ENCODE assay signal across 1 cellular context in the genomic region with DNA sequence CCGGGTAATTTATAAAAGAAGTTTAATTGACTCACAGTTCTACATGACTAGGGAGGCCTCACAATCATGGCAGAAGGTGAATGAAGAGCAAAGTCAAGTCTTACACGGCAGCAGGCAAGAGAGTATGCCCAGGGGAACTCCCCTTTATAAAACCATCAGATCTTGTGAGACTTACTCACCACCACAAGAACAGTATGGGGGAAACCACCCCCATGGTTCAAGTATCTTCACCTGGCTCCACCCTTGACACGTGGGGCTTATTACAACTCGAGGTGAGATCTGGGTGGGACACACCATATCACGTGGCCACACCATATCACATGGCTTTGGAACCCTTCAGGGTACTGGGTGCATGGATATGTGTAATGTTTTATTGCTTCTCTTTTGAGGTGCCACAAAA.
A peak's percentile ranks its signal among the peaks of the same experiment; 100 is the strongest.
TF ChIP-seq lines count a peak whose summit lies in the region.

No MANE protein-coding gene starts in this region.

TF ChIP-seq in K562, 482 proteins besides CTCF, POLR2A, EP300 and RAD21 (continued from another document):
- TF ChIP-seq DLX4 (CRISPR knock-in tag; IDR thresholded peaks at IDR 0.05), result no peak
- no peak for TF ChIP-seq SPI1 (IDR thresholded peaks at IDR 0.05; ENCODE audit: borderline replicate concordance, low read depth, low read length)
- no peak for TF ChIP-seq BRF1 (IDR thresholded peaks at IDR 0.05; ENCODE audit: borderline replicate concordance, extremely low read depth, insufficient read length)
- TF ChIP-seq, protein P1, sequence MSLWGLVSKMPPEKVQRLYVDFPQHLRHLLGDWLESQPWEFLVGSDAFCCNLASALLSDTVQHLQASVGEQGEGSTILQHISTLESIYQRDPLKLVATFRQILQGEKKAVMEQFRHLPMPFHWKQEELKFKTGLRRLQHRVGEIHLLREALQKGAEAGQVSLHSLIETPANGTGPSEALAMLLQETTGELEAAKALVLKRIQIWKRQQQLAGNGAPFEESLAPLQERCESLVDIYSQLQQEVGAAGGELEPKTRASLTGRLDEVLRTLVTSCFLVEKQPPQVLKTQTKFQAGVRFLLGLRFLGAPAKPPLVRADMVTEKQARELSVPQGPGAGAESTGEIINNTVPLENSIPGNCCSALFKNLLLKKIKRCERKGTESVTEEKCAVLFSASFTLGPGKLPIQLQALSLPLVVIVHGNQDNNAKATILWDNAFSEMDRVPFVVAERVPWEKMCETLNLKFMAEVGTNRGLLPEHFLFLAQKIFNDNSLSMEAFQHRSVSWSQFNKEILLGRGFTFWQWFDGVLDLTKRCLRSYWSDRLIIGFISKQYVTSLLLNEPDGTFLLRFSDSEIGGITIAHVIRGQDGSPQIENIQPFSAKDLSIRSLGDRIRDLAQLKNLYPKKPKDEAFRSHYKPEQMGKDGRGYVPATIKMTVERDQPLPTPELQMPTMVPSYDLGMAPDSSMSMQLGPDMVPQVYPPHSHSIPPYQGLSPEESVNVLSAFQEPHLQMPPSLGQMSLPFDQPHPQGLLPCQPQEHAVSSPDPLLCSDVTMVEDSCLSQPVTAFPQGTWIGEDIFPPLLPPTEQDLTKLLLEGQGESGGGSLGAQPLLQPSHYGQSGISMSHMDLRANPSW (CRISPR knock-in tag; IDR thresholded peaks at IDR 0.05), result no peak
- TF ChIP-seq MYNN (IDR thresholded peaks at IDR 0.05), result no peak
- TF ChIP-seq MYNN (CRISPR knock-in tag; IDR thresholded peaks at IDR 0.05), result no peak
- TF ChIP-seq DIDO1 (tag; IDR thresholded peaks at IDR 0.05; ENCODE audit: low read depth), result no peak
- no peak for TF ChIP-seq NFE2L1 (tag; IDR thresholded peaks at IDR 0.05; ENCODE audit: borderline replicate concordance, low read depth)
- TF ChIP-seq OTX1 (CRISPR knock-in tag; IDR thresholded peaks at IDR 0.05), result no peak
- no peak for TF ChIP-seq TCFL5 (CRISPR knock-in tag; conservative IDR thresholded peaks at IDR 0.05)
- no peak for TF ChIP-seq ILF3 (IDR thresholded peaks at IDR 0.05; ENCODE audit: borderline replicate concordance)
- 0 out of 2 replicates have a peak, but pooled peaks have one; percentile 54 for TF ChIP-seq ZNF431 (CRISPR knock-in tag; IDR thresholded peaks at IDR 0.05)
